In genomic region chr7:95250591-95250990, GRCh38 we compare ENCODE assay signal across 27 cellular contexts.
"Had no signal": no experiment of that assay in that cellular context is flagged by ENCODE, and none has a peak within 500 bp of the region (broad histone marks: within the 10 kb centered on the region; RNA-seq: fewer than 3 reads in every experiment).

No MANE protein-coding gene starts in this region.

- H3K79me2 ChIP-seq: parathyroid adenoma had no signal

- H3K4me2 ChIP-seq: SK-N-SH had no signal

- H2AFZ ChIP-seq: parathyroid adenoma had no signal

- H3K36me3 ChIP-seq: esophagus squamous epithelium, spleen, transverse colon had no signal

- H3K27me3 ChIP-seq: esophagus squamous epithelium, sigmoid colon, spleen, testis, transverse colon had no signal

- ATAC-seq: activated naive CD8-positive, alpha-beta T cell treated with anti-CD3 and anti-CD28 coated beads, Interleukin-2, amount 50 U/mL, for 24 hours; naive thymus-derived CD8-positive, alpha-beta T cell; psoas muscle; stimulated activated naive CD8-positive, alpha-beta T cell treated with anti-CD3 and anti-CD28 coated beads, Interleukin-15, Interleukin-2, amounts not matched to agents 100 U/mL and 50 U/mL, for 24 hours had no signal

- H3K9ac ChIP-seq: parathyroid adenoma, SK-N-SH had no signal

- H3K27ac ChIP-seq: epithelial cell of prostate, esophagus squamous epithelium, parathyroid adenoma, psoas muscle, sigmoid colon, spleen, testis, transverse colon, VCaP had no signal

- H3K9me3 ChIP-seq: esophagus squamous epithelium, psoas muscle, sigmoid colon, SK-N-SH, spleen, testis, transverse colon had no signal

- H3K4me1 ChIP-seq: esophagus squamous epithelium, parathyroid adenoma, psoas muscle, spleen had no signal

- DNase-seq: activated CD4-positive, alpha-beta memory T cell treated with anti-CD3 and anti-CD28 coated beads for 36 hours; activated CD4-positive, alpha-beta T cell treated with anti-CD3 and anti-CD28 coated beads, Interleukin-2, amount 10 ng/mL, durations not matched to agents 24 days and 14 days; activated CD8-positive, alpha-beta memory T cell treated with anti-CD3 and anti-CD28 coated beads, Interleukin-2, amount 50 U/mL, for 4 hours; activated gamma-delta T cell; activated naive CD4-positive, alpha-beta T cell treated with anti-CD3 and anti-CD28 coated beads, Interleukin-2, amount 50 U/mL, for 16 hours; activated naive CD8-positive, alpha-beta T cell treated with anti-CD3 and anti-CD28 coated beads, Interleukin-2, amount 50 U/mL, for 24 hours; activated T-cell treated with anti-CD3 and anti-CD28 coated beads, Interleukin-2, amount 50 U/mL, for 24 hours; amygdala; effector CD8-positive, alpha-beta T cell; esophagus squamous epithelium; islet precursor cell; mammary epithelial cell; naive thymus-derived CD8-positive, alpha-beta T cell; nucleus accumbens; sigmoid colon; SK-N-SH; spleen; stimulated activated CD4-positive, alpha-beta T cell treated with anti-CD3 and anti-CD28 coated beads, Interleukin-2, amount 100 ng/mL, for 48 hours; stimulated activated naive CD8-positive, alpha-beta T cell treated with anti-CD3 and anti-CD28 coated beads, Interleukin-15, Interleukin-2, amounts not matched to agents 100 U/mL and 50 U/mL, for 24 hours; SW 1271; T-helper 9 cell; testis; transverse colon had no signal

- H3K4me3 ChIP-seq: esophagus squamous epithelium, psoas muscle, sigmoid colon, spleen, testis, transverse colon had no signal
